In the genomic region with DNA sequence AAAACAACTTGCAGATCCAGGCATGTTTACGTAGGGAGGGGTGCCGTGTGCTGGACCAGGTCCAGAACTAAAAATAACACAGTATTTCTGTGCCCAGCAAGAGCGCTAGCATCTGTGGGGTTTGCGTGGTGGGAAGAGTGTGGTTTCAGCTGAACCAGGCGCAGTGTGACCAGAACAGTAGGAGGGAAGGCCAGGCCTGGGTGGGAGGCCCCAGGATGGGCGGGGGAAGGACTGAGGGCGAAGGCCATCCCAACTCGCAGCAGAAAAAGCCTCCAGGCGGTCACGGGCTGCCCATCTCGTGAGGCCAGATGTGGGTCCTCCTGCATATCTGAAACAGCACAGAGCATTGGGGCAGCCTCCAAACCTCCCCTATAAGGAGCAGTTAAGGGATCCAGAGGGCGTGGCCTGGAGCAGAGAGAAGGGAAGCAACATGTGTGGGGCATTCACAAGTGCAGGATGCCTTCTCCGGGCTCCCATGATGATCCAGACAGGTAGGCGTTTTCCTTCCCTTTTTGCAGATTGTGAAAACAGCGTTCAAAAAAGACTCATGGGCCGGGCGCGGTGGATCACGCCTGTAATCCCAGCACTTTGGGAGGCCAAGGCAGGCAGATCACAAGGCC, we compare ENCODE assay signal across 2 cellular contexts.
A peak's percentile ranks its signal among the peaks of the same experiment; 100 is the strongest.
TF ChIP-seq lines count a peak whose summit lies in the region.

No MANE protein-coding gene starts in this region.

TF ChIP-seq in K562, 482 proteins besides CTCF, POLR2A, EP300 and RAD21 (continued from another document):
- TF ChIP-seq, protein P1, sequence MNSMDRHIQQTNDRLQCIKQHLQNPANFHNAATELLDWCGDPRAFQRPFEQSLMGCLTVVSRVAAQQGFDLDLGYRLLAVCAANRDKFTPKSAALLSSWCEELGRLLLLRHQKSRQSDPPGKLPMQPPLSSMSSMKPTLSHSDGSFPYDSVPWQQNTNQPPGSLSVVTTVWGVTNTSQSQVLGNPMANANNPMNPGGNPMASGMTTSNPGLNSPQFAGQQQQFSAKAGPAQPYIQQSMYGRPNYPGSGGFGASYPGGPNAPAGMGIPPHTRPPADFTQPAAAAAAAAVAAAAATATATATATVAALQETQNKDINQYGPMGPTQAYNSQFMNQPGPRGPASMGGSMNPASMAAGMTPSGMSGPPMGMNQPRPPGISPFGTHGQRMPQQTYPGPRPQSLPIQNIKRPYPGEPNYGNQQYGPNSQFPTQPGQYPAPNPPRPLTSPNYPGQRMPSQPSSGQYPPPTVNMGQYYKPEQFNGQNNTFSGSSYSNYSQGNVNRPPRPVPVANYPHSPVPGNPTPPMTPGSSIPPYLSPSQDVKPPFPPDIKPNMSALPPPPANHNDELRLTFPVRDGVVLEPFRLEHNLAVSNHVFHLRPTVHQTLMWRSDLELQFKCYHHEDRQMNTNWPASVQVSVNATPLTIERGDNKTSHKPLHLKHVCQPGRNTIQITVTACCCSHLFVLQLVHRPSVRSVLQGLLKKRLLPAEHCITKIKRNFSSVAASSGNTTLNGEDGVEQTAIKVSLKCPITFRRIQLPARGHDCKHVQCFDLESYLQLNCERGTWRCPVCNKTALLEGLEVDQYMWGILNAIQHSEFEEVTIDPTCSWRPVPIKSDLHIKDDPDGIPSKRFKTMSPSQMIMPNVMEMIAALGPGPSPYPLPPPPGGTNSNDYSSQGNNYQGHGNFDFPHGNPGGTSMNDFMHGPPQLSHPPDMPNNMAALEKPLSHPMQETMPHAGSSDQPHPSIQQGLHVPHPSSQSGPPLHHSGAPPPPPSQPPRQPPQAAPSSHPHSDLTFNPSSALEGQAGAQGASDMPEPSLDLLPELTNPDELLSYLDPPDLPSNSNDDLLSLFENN (IDR thresholded peaks at IDR 0.05; ENCODE audit: low read depth in 2 of 2, low read length in 2 of 2): no peak
- TF ChIP-seq, protein P2, sequence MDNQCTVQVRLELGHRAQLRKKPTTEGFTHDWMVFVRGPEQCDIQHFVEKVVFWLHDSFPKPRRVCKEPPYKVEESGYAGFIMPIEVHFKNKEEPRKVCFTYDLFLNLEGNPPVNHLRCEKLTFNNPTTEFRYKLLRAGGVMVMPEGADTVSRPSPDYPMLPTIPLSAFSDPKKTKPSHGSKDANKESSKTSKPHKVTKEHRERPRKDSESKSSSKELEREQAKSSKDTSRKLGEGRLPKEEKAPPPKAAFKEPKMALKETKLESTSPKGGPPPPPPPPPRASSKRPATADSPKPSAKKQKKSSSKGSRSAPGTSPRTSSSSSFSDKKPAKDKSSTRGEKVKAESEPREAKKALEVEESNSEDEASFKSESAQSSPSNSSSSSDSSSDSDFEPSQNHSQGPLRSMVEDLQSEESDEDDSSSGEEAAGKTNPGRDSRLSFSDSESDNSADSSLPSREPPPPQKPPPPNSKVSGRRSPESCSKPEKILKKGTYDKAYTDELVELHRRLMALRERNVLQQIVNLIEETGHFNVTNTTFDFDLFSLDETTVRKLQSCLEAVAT (IDR thresholded peaks at IDR 0.05): peak in 1 of 2 experiments; percentile 34; a peak in 1 of 4 replicates
- peak; percentile 57; the same call in 1 of the 2 replicates for TF ChIP-seq BHLHE40 (IDR thresholded peaks at IDR 0.05; ENCODE audit: low read length)

TF ChIP-seq in HepG2, 621 proteins besides CTCF, POLR2A, EP300 and RAD21 (continued from another document and continues in another):
- TF ChIP-seq, protein P3, sequence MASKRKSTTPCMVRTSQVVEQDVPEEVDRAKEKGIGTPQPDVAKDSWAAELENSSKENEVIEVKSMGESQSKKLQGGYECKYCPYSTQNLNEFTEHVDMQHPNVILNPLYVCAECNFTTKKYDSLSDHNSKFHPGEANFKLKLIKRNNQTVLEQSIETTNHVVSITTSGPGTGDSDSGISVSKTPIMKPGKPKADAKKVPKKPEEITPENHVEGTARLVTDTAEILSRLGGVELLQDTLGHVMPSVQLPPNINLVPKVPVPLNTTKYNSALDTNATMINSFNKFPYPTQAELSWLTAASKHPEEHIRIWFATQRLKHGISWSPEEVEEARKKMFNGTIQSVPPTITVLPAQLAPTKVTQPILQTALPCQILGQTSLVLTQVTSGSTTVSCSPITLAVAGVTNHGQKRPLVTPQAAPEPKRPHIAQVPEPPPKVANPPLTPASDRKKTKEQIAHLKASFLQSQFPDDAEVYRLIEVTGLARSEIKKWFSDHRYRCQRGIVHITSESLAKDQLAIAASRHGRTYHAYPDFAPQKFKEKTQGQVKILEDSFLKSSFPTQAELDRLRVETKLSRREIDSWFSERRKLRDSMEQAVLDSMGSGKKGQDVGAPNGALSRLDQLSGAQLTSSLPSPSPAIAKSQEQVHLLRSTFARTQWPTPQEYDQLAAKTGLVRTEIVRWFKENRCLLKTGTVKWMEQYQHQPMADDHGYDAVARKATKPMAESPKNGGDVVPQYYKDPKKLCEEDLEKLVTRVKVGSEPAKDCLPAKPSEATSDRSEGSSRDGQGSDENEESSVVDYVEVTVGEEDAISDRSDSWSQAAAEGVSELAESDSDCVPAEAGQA (IDR thresholded peaks at IDR 0.05; ENCODE audit: low read depth): no peak
- TF ChIP-seq, protein P3 (CRISPR knock-in tag; IDR thresholded peaks at IDR 0.05; ENCODE audit: borderline replicate concordance): no peak
- TF ChIP-seq, protein P4, sequence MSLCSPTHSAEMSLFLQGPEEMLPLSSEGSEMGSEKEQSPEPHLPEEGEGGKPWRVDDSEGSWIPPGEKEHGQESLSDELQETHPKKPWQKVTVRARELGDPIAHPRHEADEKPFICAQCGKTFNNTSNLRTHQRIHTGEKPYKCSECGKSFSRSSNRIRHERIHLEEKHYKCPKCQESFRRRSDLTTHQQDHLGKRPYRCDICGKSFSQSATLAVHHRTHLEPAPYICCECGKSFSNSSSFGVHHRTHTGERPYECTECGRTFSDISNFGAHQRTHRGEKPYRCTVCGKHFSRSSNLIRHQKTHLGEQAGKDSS (CRISPR knock-in tag; IDR thresholded peaks at IDR 0.05; ENCODE audit: borderline replicate concordance, low read depth): no peak; the same call in 1 of the 2 replicates
- TF ChIP-seq MAFF (IDR thresholded peaks at IDR 0.05; ENCODE audit: low read depth, low read length): no peak
- TF ChIP-seq, protein P5, sequence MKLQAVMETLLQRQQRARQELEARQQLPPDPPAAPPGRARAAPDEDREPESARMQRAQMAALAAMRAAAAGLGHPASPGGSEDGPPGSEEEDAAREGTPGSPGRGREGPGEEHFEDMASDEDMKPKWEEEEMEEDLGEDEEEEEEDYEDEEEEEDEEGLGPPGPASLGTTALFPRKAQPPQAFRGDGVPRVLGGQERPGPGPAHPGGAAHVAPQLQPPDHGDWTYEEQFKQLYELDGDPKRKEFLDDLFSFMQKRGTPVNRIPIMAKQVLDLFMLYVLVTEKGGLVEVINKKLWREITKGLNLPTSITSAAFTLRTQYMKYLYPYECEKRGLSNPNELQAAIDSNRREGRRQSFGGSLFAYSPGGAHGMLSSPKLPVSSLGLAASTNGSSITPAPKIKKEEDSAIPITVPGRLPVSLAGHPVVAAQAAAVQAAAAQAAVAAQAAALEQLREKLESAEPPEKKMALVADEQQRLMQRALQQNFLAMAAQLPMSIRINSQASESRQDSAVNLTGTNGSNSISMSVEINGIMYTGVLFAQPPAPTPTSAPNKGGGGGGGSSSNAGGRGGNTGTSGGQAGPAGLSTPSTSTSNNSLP (IDR thresholded peaks at IDR 0.05; ENCODE audit: low read depth, low read length): no peak
- no peak for TF ChIP-seq RFXAP (CRISPR knock-in tag; IDR thresholded peaks at IDR 0.05; ENCODE audit: borderline replicate concordance)
- TF ChIP-seq ZNF337 (CRISPR knock-in tag; IDR thresholded peaks at IDR 0.05; ENCODE audit: borderline replicate concordance, low read depth): no peak
- TF ChIP-seq SPEN (CRISPR knock-in tag; IDR thresholded peaks at IDR 0.05; ENCODE audit: low read depth): no peak
- TF ChIP-seq, protein P6, sequence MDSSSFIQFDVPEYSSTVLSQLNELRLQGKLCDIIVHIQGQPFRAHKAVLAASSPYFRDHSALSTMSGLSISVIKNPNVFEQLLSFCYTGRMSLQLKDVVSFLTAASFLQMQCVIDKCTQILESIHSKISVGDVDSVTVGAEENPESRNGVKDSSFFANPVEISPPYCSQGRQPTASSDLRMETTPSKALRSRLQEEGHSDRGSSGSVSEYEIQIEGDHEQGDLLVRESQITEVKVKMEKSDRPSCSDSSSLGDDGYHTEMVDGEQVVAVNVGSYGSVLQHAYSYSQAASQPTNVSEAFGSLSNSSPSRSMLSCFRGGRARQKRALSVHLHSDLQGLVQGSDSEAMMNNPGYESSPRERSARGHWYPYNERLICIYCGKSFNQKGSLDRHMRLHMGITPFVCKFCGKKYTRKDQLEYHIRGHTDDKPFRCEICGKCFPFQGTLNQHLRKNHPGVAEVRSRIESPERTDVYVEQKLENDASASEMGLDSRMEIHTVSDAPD (CRISPR knock-in tag; IDR thresholded peaks at IDR 0.05): peak; percentile 67; the same call in 1 of the 2 replicates
- no peak for TF ChIP-seq ZNF33B (CRISPR knock-in tag; IDR thresholded peaks at IDR 0.05)
- TF ChIP-seq ZNF678 (CRISPR knock-in tag; IDR thresholded peaks at IDR 0.05): no peak; the same call in 1 of the 2 replicates
- TF ChIP-seq ZNF747 (CRISPR knock-in tag; IDR thresholded peaks at IDR 0.05; ENCODE audit: borderline replicate concordance): no peak
- TF ChIP-seq ATM (IDR thresholded peaks at IDR 0.05; ENCODE audit: borderline replicate concordance): no peak
- TF ChIP-seq, protein P7, sequence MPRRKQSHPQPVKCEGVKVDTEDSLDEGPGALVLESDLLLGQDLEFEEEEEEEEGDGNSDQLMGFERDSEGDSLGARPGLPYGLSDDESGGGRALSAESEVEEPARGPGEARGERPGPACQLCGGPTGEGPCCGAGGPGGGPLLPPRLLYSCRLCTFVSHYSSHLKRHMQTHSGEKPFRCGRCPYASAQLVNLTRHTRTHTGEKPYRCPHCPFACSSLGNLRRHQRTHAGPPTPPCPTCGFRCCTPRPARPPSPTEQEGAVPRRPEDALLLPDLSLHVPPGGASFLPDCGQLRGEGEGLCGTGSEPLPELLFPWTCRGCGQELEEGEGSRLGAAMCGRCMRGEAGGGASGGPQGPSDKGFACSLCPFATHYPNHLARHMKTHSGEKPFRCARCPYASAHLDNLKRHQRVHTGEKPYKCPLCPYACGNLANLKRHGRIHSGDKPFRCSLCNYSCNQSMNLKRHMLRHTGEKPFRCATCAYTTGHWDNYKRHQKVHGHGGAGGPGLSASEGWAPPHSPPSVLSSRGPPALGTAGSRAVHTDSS (CRISPR knock-in tag; conservative IDR thresholded peaks at IDR 0.05): no peak
- TF ChIP-seq ZNF317 (CRISPR knock-in tag; IDR thresholded peaks at IDR 0.05): no peak
- TF ChIP-seq ZNF33A (CRISPR knock-in tag; IDR thresholded peaks at IDR 0.05; ENCODE audit: borderline replicate concordance): no peak
- no peak for TF ChIP-seq ZNF788 (CRISPR knock-in tag; IDR thresholded peaks at IDR 0.05; ENCODE audit: borderline replicate concordance)
- no peak for TF ChIP-seq SYNCRIP (IDR thresholded peaks at IDR 0.05; ENCODE audit: insufficient read depth, low read depth, low read length)
- no peak for TF ChIP-seq MAFG (CRISPR knock-in tag; IDR thresholded peaks at IDR 0.05)
- peak; percentile 78; the same call in 1 of the 2 replicates for TF ChIP-seq ZNF205 (CRISPR knock-in tag; IDR thresholded peaks at IDR 0.05)
- TF ChIP-seq GZF1 (CRISPR knock-in tag; IDR thresholded peaks at IDR 0.05): no peak
- TF ChIP-seq ZFYVE20 (CRISPR knock-in tag; IDR thresholded peaks at IDR 0.05; ENCODE audit: borderline replicate concordance, low read depth): no peak
- no peak for TF ChIP-seq MEIS2 (CRISPR knock-in tag; IDR thresholded peaks at IDR 0.05)
- no peak for TF ChIP-seq ZNF232 (CRISPR knock-in tag; IDR thresholded peaks at IDR 0.05; ENCODE audit: borderline replicate concordance)
- no peak for TF ChIP-seq MED8 (CRISPR knock-in tag; IDR thresholded peaks at IDR 0.05; ENCODE audit: insufficient replicate concordance)
- TF ChIP-seq ZNF557 (CRISPR knock-in tag; IDR thresholded peaks at IDR 0.05): no peak
- TF ChIP-seq TMF1 (CRISPR knock-in tag; IDR thresholded peaks at IDR 0.05; ENCODE audit: low read depth): no peak
- no peak for TF ChIP-seq RXRB (CRISPR knock-in tag; IDR thresholded peaks at IDR 0.05; ENCODE audit: borderline replicate concordance)
- TF ChIP-seq NFYC (CRISPR knock-in tag; IDR thresholded peaks at IDR 0.05): no peak
- no peak for TF ChIP-seq NFYB (CRISPR knock-in tag; IDR thresholded peaks at IDR 0.05)
- TF ChIP-seq ZNF749 (CRISPR knock-in tag; IDR thresholded peaks at IDR 0.05; ENCODE audit: borderline replicate concordance): no peak
- TF ChIP-seq REL (CRISPR knock-in tag; conservative IDR thresholded peaks at IDR 0.05): no peak
- TF ChIP-seq, protein P8, sequence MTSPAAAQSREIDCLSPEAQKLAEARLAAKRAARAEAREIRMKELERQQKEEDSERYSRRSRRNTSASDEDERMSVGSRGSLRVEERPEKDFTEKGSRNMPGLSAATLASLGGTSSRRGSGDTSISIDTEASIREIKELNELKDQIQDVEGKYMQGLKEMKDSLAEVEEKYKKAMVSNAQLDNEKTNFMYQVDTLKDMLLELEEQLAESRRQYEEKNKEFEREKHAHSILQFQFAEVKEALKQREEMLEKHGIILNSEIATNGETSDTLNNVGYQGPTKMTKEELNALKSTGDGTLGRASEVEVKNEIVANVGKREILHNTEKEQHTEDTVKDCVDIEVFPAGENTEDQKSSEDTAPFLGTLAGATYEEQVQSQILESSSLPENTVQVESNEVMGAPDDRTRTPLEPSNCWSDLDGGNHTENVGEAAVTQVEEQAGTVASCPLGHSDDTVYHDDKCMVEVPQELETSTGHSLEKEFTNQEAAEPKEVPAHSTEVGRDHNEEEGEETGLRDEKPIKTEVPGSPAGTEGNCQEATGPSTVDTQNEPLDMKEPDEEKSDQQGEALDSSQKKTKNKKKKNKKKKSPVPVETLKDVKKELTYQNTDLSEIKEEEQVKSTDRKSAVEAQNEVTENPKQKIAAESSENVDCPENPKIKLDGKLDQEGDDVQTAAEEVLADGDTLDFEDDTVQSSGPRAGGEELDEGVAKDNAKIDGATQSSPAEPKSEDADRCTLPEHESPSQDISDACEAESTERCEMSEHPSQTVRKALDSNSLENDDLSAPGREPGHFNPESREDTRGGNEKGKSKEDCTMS (CRISPR knock-in tag; conservative IDR thresholded peaks at IDR 0.05): no peak
- TF ChIP-seq, protein P9, sequence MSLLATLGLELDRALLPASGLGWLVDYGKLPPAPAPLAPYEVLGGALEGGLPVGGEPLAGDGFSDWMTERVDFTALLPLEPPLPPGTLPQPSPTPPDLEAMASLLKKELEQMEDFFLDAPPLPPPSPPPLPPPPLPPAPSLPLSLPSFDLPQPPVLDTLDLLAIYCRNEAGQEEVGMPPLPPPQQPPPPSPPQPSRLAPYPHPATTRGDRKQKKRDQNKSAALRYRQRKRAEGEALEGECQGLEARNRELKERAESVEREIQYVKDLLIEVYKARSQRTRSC (CRISPR knock-in tag; IDR thresholded peaks at IDR 0.05; ENCODE audit: low read depth): no peak; the same call in 1 of the 2 replicates
- TF ChIP-seq SATB2 (CRISPR knock-in tag; IDR thresholded peaks at IDR 0.05): no peak
- TF ChIP-seq CBX1 (IDR thresholded peaks at IDR 0.05; ENCODE audit: low read depth): no peak
